Comparison of ENCODE assay signal across 12 cellular contexts in genomic region chr9:99465231-99465891, GRCh38.
DNase-seq lines count a peak whose midpoint lies in the region; ATAC-seq and TF ChIP-seq lines count a peak whose summit lies in the region.
"Had no signal": no experiment of that assay in that cellular context is flagged by ENCODE, and none has a peak within 500 bp of the region (broad histone marks: within the 10 kb centered on the region; RNA-seq: fewer than 3 reads in every experiment).

No MANE protein-coding gene starts in this region.

- TF ChIP-seq CTCF in fibroblast of the aortic adventitia (IDR thresholded peaks at IDR 0.05; ENCODE audit: insufficient read depth, low read length) (no peak), natural killer cell (IDR thresholded peaks at IDR 0.05) (no peak)

- H3K9ac ChIP-seq in rectal smooth muscle tissue (ENCODE audit: low read length): no peak overlapping the region
- H3K9ac ChIP-seq: GM23248 had no signal

- no peak overlapping the region for H3K27ac Mint-ChIP-seq in natural killer cell
- H3K27ac Mint-ChIP-seq: activated T-helper 17 cell treated with anti-CD3 and anti-CD28 coated beads, Interleukin-2, amount 50 U/mL, for 72 hours; naive thymus-derived CD4-positive, alpha-beta T cell had no signal

- peaks cover 7% of the 10 kb centered on the region for H3K4me1 ChIP-seq in rectal smooth muscle tissue (ENCODE audit: control insufficient read depth, insufficient read depth, low read length)

- ATAC-seq in HG03025 (IDR thresholded peaks at IDR 0.05; ENCODE audit: low FRiP score, unreplicated experiment) (no peak), natural killer cell (no peak)
- ATAC-seq: activated T-helper 17 cell treated with anti-CD3 and anti-CD28 coated beads, Interleukin-2, amount 50 U/mL, for 72 hours; naive thymus-derived CD4-positive, alpha-beta T cell had no signal

- H3K4me1 Mint-ChIP-seq in natural killer cell: no peaks in the 10 kb centered on the region
- H3K4me1 Mint-ChIP-seq: activated T-helper 17 cell treated with anti-CD3 and anti-CD28 coated beads, Interleukin-2, amount 50 U/mL, for 72 hours; naive thymus-derived CD4-positive, alpha-beta T cell had no signal

- H3K27me3 Mint-ChIP-seq in natural killer cell (ENCODE audit: low read depth in 2 of 2): peaks cover 6 to 21% of the 10 kb centered on the region in 2 donors

- DNase-seq in DMS 273 treated with DMSO at 0.1 percent for 48 hours (lab: John Stamatoyannopoulos, UW): peak; percentile 15
- peak; percentile 87 for DNase-seq in NCI-H69 (lab: John Stamatoyannopoulos, UW)
- peak; percentile 19 for DNase-seq in fibroblast of the aortic adventitia (ENCODE audit: low read depth)
- no peak for DNase-seq in natural killer cell
- no peak for DNase-seq in DMS153 (lab: John Stamatoyannopoulos, UW)
- no peak for DNase-seq in NCI-H1930 (lab: John Stamatoyannopoulos, UW)
- DNase-seq: activated CD4-positive, alpha-beta T cell treated with anti-CD3 and anti-CD28 coated beads for 48 hours; GM23248; naive thymus-derived CD4-positive, alpha-beta T cell had no signal

- no peaks in the 10 kb centered on the region for H3K36me3 Mint-ChIP-seq in natural killer cell
- H3K36me3 Mint-ChIP-seq: naive thymus-derived CD4-positive, alpha-beta T cell had no signal

- H3K27me3 ChIP-seq in rectal smooth muscle tissue (ENCODE audit: control insufficient read depth, insufficient read depth, low read length): no peaks in the 10 kb centered on the region

- H3K4me3 ChIP-seq in fibroblast of the aortic adventitia (ENCODE audit: low read depth, low read length) (no peak overlapping the region), rectal smooth muscle tissue (ENCODE audit: low read length) (no peak overlapping the region)
- H3K4me3 ChIP-seq: GM23248 had no signal

- no peaks in the 10 kb centered on the region for H3K9me3 Mint-ChIP-seq in natural killer cell
- H3K9me3 Mint-ChIP-seq: activated T-helper 17 cell treated with anti-CD3 and anti-CD28 coated beads, Interleukin-2, amount 50 U/mL, for 72 hours had no signal

- no peak overlapping the region for H3K4me3 Mint-ChIP-seq in natural killer cell
- H3K4me3 Mint-ChIP-seq: activated T-helper 17 cell treated with anti-CD3 and anti-CD28 coated beads, Interleukin-2, amount 50 U/mL, for 72 hours; naive thymus-derived CD4-positive, alpha-beta T cell had no signal

- no peaks in the 10 kb centered on the region for H3K36me3 ChIP-seq in rectal smooth muscle tissue (ENCODE audit: control insufficient read depth, insufficient read depth, low read length)

- intact Hi-C loops in natural killer cell (cut with micrococcal nuclease): no loop called here

- peak overlapping the region; percentile 64 for H3K27ac ChIP-seq in rectal smooth muscle tissue (ENCODE audit: low read depth, low read length)
- H3K27ac ChIP-seq: GM23248 had no signal

Comparison
In these comparisons a context has a peak if more than half of its experiments do, and no peak if none do; other contexts are left out.
1. DNase-seq: peak in DMS 273 treated with DMSO at 0.1 percent for 48 hours (single experiment), NCI-H69 (single experiment) and fibroblast of the aortic adventitia (single experiment); none in natural killer cell (single experiment), DMS153 (single experiment) and NCI-H1930 (0 of 2).